ENCODE assay signal across 10 cellular contexts in genomic region chr14:23537351-23538048, GRCh38. TPM values are rescaled to one million over a fixed set of nuclear protein-coding genes. Genes with fewer than 3 reads are reported as not detected.
DNase-seq lines count a peak whose midpoint lies in the region; ATAC-seq and TF ChIP-seq lines count a peak whose summit lies in the region.
"Had no signal": no experiment of that assay in that cellular context is flagged by ENCODE, and none has a peak within 500 bp of the region (broad histone marks: within the 10 kb centered on the region; RNA-seq: fewer than 3 reads in every experiment).

No MANE protein-coding gene starts in this region.

- H3K9me2 ChIP-seq in OCI-LY7 (ENCODE audit: insufficient read depth, low read length): no peaks in the 10 kb centered on the region

- TF ChIP-seq CTCF in OCI-LY7 (conservative IDR thresholded peaks at IDR 0.05; ENCODE audit: low read length): no peak
- no peak for TF ChIP-seq CTCF in foreskin fibroblast (IDR thresholded peaks at IDR 0.05; ENCODE audit: low read depth, low read length)
- TF ChIP-seq CTCF in omental fat pad (IDR thresholded peaks at IDR 0.05): no peak

- no peaks in the 10 kb centered on the region for H3K9me3 ChIP-seq in OCI-LY7 (ENCODE audit: low read length)
- H3K9me3 ChIP-seq: SJSA1 had no signal

- DNase-seq in G401 (ENCODE audit: low spot score) (peak; percentile 81), OCI-LY7 (ENCODE audit: low spot score) (peak; percentile 9), foreskin fibroblast (peak; percentile 24 to 69), omental fat pad (ENCODE audit: low spot score) (no peak)
- no peak for DNase-seq in activated effector memory CD4-positive, alpha-beta T cell treated with anti-CD3 and anti-CD28 coated beads, Interleukin-2, amount 50 U/mL, for 16 hours
- DNase-seq: erythroblast, kidney had no signal

- no peak overlapping the region for H2AFZ ChIP-seq in OCI-LY7 (ENCODE audit: low read length)

- no peaks in the 10 kb centered on the region for H3K4me1 ChIP-seq in OCI-LY7 (ENCODE audit: insufficient read depth, low read length, poor library complexity, severe bottlenecking)
- H3K4me1 ChIP-seq: SJSA1 had no signal

- POLR2A ChIA-PET in OCI-LY7 (lab: Charles Lee): interaction anchor here (0.9 to 1.5 kb wide), 2 partner anchors 9 to 12 kb away, joined by 3 read pairs; no protein-coding TSS in a partner anchor

- H3K79me2 ChIP-seq in OCI-LY7 (ENCODE audit: insufficient read depth, low read depth, low read length): no peaks in the 10 kb centered on the region

- CTCF ChIA-PET in OCI-LY7 (lab: Charles Lee; ENCODE audit: unreplicated experiment): interaction anchor here (0.6 kb wide), 2 partner anchors 56 to 60 kb away, joined by 3 read pairs; no protein-coding TSS in a partner anchor

- no peak overlapping the region for H3K4me2 ChIP-seq in OCI-LY7 (ENCODE audit: low read length)

- H3K4me3 ChIP-seq in OCI-LY7 (ENCODE audit: low read depth, low read length, poor library complexity, severe bottlenecking) (no peak overlapping the region), foreskin fibroblast (ENCODE audit: low read depth in 1 of 2, low read length in 2 of 2) (no peak overlapping the region)
- H3K4me3 ChIP-seq: SJSA1 had no signal

- ATAC-seq in omental fat pad (ENCODE audit: low FRiP score) (peak; percentile 71), HG03159 (IDR thresholded peaks at IDR 0.05; ENCODE audit: unreplicated experiment) (no peak), HG02970 (IDR thresholded peaks at IDR 0.05; ENCODE audit: low FRiP score, unreplicated experiment) (no peak)

- H3K27ac ChIP-seq in OCI-LY7 (ENCODE audit: low read depth, low read length, poor library complexity, severe bottlenecking): no peak overlapping the region
- H3K27ac ChIP-seq: SJSA1 had no signal

- BruUV-seq in OCI-LY7 (replicated peaks; lab: Mats Ljungman, UMichigan): no TSS peak

- in situ Hi-C loops in G401 (cut with HindIII; ENCODE audit: low sequenced_read_pairs): no loop called here

- H3K36me3 ChIP-seq in OCI-LY7 (ENCODE audit: insufficient read depth, low read length): no peaks in the 10 kb centered on the region
- H3K36me3 ChIP-seq: SJSA1 had no signal

- H4K20me1 ChIP-seq in OCI-LY7 (ENCODE audit: insufficient read depth, low read length): no peaks in the 10 kb centered on the region

- intact Hi-C loops in OCI-LY7 (cut with micrococcal nuclease; ENCODE audit: unreplicated experiment): loop anchor here (2.0 kb wide), 1 partner anchor 55 kb away; no protein-coding TSS in a partner anchor

RNA-seq across cellular contexts. Expression of gene ZFHX2, which starts 14.1 kb away (rescaled TPM):
- total RNA-seq in G401 (2014; rRNA removed; shearing (Covaris generic)): under 0.01 and 0.03 TPM in 2 replicates
- total RNA-seq in OCI-LY7 (2014; rRNA removed; shearing (Covaris generic)): 0.60 and 0.62 TPM in 2 replicates
- total RNA-seq in OCI-LY7 (2022) (1.2 and 1.8 TPM in 2 replicates), omental fat pad (1 to 10 TPM in 1 of 4 donors, under 1 TPM in 3; 0.63 to 1.8 (median 0.73) TPM)
- total RNA-seq: SJSA1 had no signal

RNA-seq across cellular contexts. Expression of gene THTPA, which starts 18.6 kb away (rescaled TPM):
- 12.9 and 22.2 TPM in 2 replicates for total RNA-seq in G401 (2014; rRNA removed; shearing (Covaris generic))
- 20.9 and 28.6 TPM in 2 replicates for total RNA-seq in OCI-LY7 (2014; rRNA removed; shearing (Covaris generic))
- total RNA-seq in OCI-LY7 (2022) (15.4 and 16.9 TPM in 2 replicates), omental fat pad (10 to 100 TPM; 12.5 to 19.6 (median 16.7) TPM)

RNA-seq across cellular contexts. Expression of gene AP1G2, which starts 30.1 kb away (rescaled TPM):
- total RNA-seq in G401 (2014; rRNA removed; shearing (Covaris generic)): 37.0 and 38.9 TPM in 2 replicates
- 110 and 129 TPM in 2 replicates for total RNA-seq in OCI-LY7 (2014; rRNA removed; shearing (Covaris generic))
- total RNA-seq in OCI-LY7 (2022): 209 and 235 TPM in 2 replicates
- 10 to 100 TPM; 49.5 to 72.9 (median 58.0) TPM for total RNA-seq in omental fat pad

RNA-seq across cellular contexts. Expression of gene JPH4, which starts 41.1 kb away (rescaled TPM):
- not detected in 2 replicates for total RNA-seq in G401 (2014; rRNA removed; shearing (Covaris generic))
- total RNA-seq in OCI-LY7 (2014; rRNA removed; shearing (Covaris generic)): not detected in 2 replicates
- not detected in 2 replicates for total RNA-seq in OCI-LY7 (2022)
- total RNA-seq in omental fat pad: 1 to 10 TPM in 2 of 4 donors, under 1 TPM in 2; 0.56 to 1.2 (median 0.90) TPM
- total RNA-seq: SJSA1 had no signal

Comparison
In these comparisons a context has a peak if more than half of its experiments do, and no peak if none do; other contexts are left out.
1. DNase-seq: peak in G401 (single experiment), OCI-LY7 (single experiment) and foreskin fibroblast (2 of 2); none in omental fat pad (single experiment) and activated effector memory CD4-positive, alpha-beta T cell treated with anti-CD3 and anti-CD28 coated beads, Interleukin-2, amount 50 U/mL, for 16 hours (single experiment).